ENCODE assay signal across 16 cellular contexts in genomic region chr11:11403763-11404725, GRCh38. TPM values are rescaled to one million over a fixed set of nuclear protein-coding genes. Genes with fewer than 3 reads are reported as not detected.
DNase-seq lines count a peak whose midpoint lies in the region; ATAC-seq and TF ChIP-seq lines count a peak whose summit lies in the region.
"Had no signal": no experiment of that assay in that cellular context is flagged by ENCODE, and none has a peak within 500 bp of the region (broad histone marks: within the 10 kb centered on the region; RNA-seq: fewer than 3 reads in every experiment).

No MANE protein-coding gene starts in this region.

- BruUV-seq in IMR-90 (replicated peaks; lab: Mats Ljungman, UMichigan): no TSS peak

- H3K4ac ChIP-seq in IMR-90 (ENCODE audit: low read depth, low read length): peak overlapping the region; percentile 23; the same call in 1 of the 2 replicates

- H3K4me1 ChIP-seq in IMR-90 (ENCODE audit: control insufficient read depth, insufficient read depth, low read length) (peaks cover 4% of the 10 kb centered on the region; the same call in 1 of the 2 replicates), psoas muscle (peaks cover 12% of the 10 kb centered on the region)

- H3K4me3 ChIP-seq in IMR-90 (ENCODE audit: insufficient read depth, low read depth, low read length) (no peak overlapping the region), psoas muscle (no peak overlapping the region)
- H3K4me3 ChIP-seq: ovary had no signal

- intact Hi-C loops in IMR-90 (cut with micrococcal nuclease) (loop anchor here (10.0 kb wide), 1 partner anchor 221 kb away; the partner anchor contains the start of gene GALNT18), Right ventricle myocardium superior (cut with DNase I) (loop anchor here (5.0 kb wide), 1 partner anchor 218 kb away; the partner anchor contains the start of gene GALNT18), psoas muscle (cut with DNase I) (loop anchor here (10.0 kb wide), 2 partner anchors 371 to 381 kb away; no protein-coding TSS in a partner anchor)

- H3K27ac Mint-ChIP-seq in activated naive CD4-positive, alpha-beta T cell treated with anti-CD3 and anti-CD28 coated beads, Interleukin-2, amount 50 U/mL, for 72 hours: no peak overlapping the region
- H3K27ac Mint-ChIP-seq: activated T-helper 2 cell treated with anti-CD3 and anti-CD28 coated beads, Interferon-gamma antibody, Interleukin-2, Interleukin-4, amounts not matched to agents 10 μg/mL and 5 μg/mL and 100 μg/mL, durations not matched to agents 14 hours and 24 hours and 36 hours had no signal

- H3K14ac ChIP-seq in IMR-90 (replicated peaks; ENCODE audit: low read depth, low read length): no peak overlapping the region

- no peaks in the 10 kb centered on the region for H3K9me3 Mint-ChIP-seq in activated naive CD4-positive, alpha-beta T cell treated with anti-CD3 and anti-CD28 coated beads, Interleukin-2, amount 50 U/mL, for 72 hours
- H3K9me3 Mint-ChIP-seq: activated T-helper 2 cell treated with anti-CD3 and anti-CD28 coated beads, Interferon-gamma antibody, Interleukin-2, Interleukin-4, amounts not matched to agents 10 μg/mL and 5 μg/mL and 100 μg/mL, durations not matched to agents 14 hours and 24 hours and 36 hours had no signal

- H2BK120ac ChIP-seq in IMR-90 (ENCODE audit: low read depth, low read length): no peak overlapping the region

- H2AFZ ChIP-seq in IMR-90 (replicated peaks; ENCODE audit: low read length, poor library complexity): no peak overlapping the region

- TF ChIP-seq CTCF in IMR-90 (conservative IDR thresholded peaks at IDR 0.05; ENCODE audit: low read depth, low read length): no peak
- no peak for TF ChIP-seq CTCF in psoas muscle (IDR thresholded peaks at IDR 0.05)
- no peak for TF ChIP-seq CTCF in GM20000 (IDR thresholded peaks at IDR 0.05; ENCODE audit: extremely low read depth, missing control alignments)

- TF ChIP-seq POLR2A in IMR-90 (IDR thresholded peaks at IDR 0.05; ENCODE audit: low read depth, low read length): no peak

- H2BK5ac ChIP-seq in IMR-90 (ENCODE audit: low read depth, low read length, poor library complexity, severe bottlenecking): no peak overlapping the region

- dilution Hi-C loops in IMR-90 (cut with HindIII; ENCODE audit: low sequenced_read_pairs, unreplicated experiment): no loop called here

- H2AK9ac ChIP-seq in IMR-90 (replicated peaks; ENCODE audit: low read depth, low read length, poor library complexity): no peak overlapping the region

- H3K18ac ChIP-seq in IMR-90 (ENCODE audit: low read depth, low read length): no peak overlapping the region

- no peaks in the 10 kb centered on the region for H3K36me3 Mint-ChIP-seq in activated naive CD4-positive, alpha-beta T cell treated with anti-CD3 and anti-CD28 coated beads, Interleukin-2, amount 50 U/mL, for 72 hours

- H3K9ac ChIP-seq in IMR-90 (ENCODE audit: low read depth, low read length): no peak overlapping the region
- H3K9ac ChIP-seq: KMS-11 had no signal

- peak; percentile 41 for DNase-seq in IMR-90
- peak; percentile 94 for DNase-seq in astrocyte of the hippocampus (ENCODE audit: low read depth, low spot score)
- peak; percentile 60 for DNase-seq in Right ventricle myocardium superior
- no peak for DNase-seq in psoas muscle
- DNase-seq in activated naive CD4-positive, alpha-beta T cell treated with anti-CD3 and anti-CD28 coated beads, Interleukin-2, amount 50 U/mL, for 72 hours (ENCODE audit: low spot score in 2 of 2): no peak
- no peak for DNase-seq in NCI-H2227 (lab: John Stamatoyannopoulos, UW; ENCODE audit: unreplicated experiment)
- DNase-seq in cerebellar nuclear complex (lab: John Stamatoyannopoulos, UW): no peak
- DNase-seq in GM20000 (ENCODE audit: low spot score): no peak
- DNase-seq: DMS79; NCI-H2029; OCI-M1; ovary; stimulated activated CD4-positive, alpha-beta T cell treated with anti-CD3 and anti-CD28 coated beads, Interleukin-2, amount 100 ng/mL, for 48 hours; stimulated activated naive CD4-positive, alpha-beta T cell had no signal

- H4K91ac ChIP-seq in IMR-90 (ENCODE audit: insufficient read depth, low read depth, low read length): peak overlapping the region; percentile 24

- no peaks in the 10 kb centered on the region for H4K20me1 ChIP-seq in IMR-90 (ENCODE audit: insufficient read depth, low read length)

- H3K9me1 ChIP-seq in IMR-90 (ENCODE audit: insufficient read depth, low read length): peaks cover 3% of the 10 kb centered on the region; the same call in 1 of the 2 replicates

- ATAC-seq in IMR-90 (ENCODE audit: low read depth) (peak; percentile 65), Right ventricle myocardium superior (ENCODE audit: poor library complexity) (peak; percentile 65), psoas muscle (peak in 3 of 4 donors; percentile 61 to 71 (median 71))
- no peak for ATAC-seq in activated naive CD4-positive, alpha-beta T cell treated with anti-CD3 and anti-CD28 coated beads, Interleukin-2, amount 50 U/mL, for 72 hours

- H3K36me3 ChIP-seq in IMR-90 (ENCODE audit: control insufficient read depth, insufficient read depth, low read length) (no peaks in the 10 kb centered on the region), psoas muscle (ENCODE audit: insufficient read depth in 1 of 2, low read depth in 1 of 2) (no peaks in the 10 kb centered on the region)
- H3K36me3 ChIP-seq: ovary had no signal

- H2BK15ac ChIP-seq in IMR-90 (ENCODE audit: low read depth, low read length): no peak overlapping the region

- H4K8ac ChIP-seq in IMR-90 (ENCODE audit: low read depth in 2 of 2, low read length in 2 of 2): peak overlapping the region in 1 of 2 experiments; percentile 25; a peak in 1 of 4 replicates

- CTCF ChIA-PET in IMR-90 (lab: Yijun Ruan, JAX): no interaction called here

- 0 out of 2 replicates have a peak overlapping the region, but pooled peaks have one; percentile 9 for H2AK5ac ChIP-seq in IMR-90 (ENCODE audit: low read depth, low read length)

- H3K79me1 ChIP-seq in IMR-90 (ENCODE audit: low read depth in 1 of 2, low read length in 2 of 2): no peaks in the 10 kb centered on the region

- POLR2A ChIA-PET in IMR-90 (lab: Charles Lee; ENCODE audit: unreplicated experiment): no interaction called here

- no peak overlapping the region for H3K4me2 ChIP-seq in IMR-90 (ENCODE audit: low read depth, low read length)
- H3K4me2 ChIP-seq: KMS-11 had no signal

- H4K5ac ChIP-seq in IMR-90 (ENCODE audit: low read depth, low read length): no peak overlapping the region

- no peak for TF ChIP-seq RAD21 in IMR-90 (IDR thresholded peaks at IDR 0.05; ENCODE audit: low read length)

- 69% methylated on average over 4 of the region's 20 CpGs; no CpG with 5 or more reads in 1 of the 2 experiments for WGBS in IMR-90 (ENCODE audit: extremely low coverage in 2 of 2, insufficient read length in 1 of 2), 2 experiments
- 33 to 43% (median 39%) methylated on average over 20 of the region's 20 CpGs for WGBS in psoas muscle, 3 donors

- H3K9me3 ChIP-seq in IMR-90 (ENCODE audit: control insufficient read depth, insufficient read depth, low read length): no peaks in the 10 kb centered on the region
- H3K9me3 ChIP-seq in psoas muscle: no peaks in the 10 kb centered on the region
- H3K9me3 ChIP-seq: ovary had no signal

- no peak overlapping the region for H3K56ac ChIP-seq in IMR-90 (ENCODE audit: extremely low read depth, insufficient read depth, low read length)

- no peak overlapping the region for H3K27ac ChIP-seq in IMR-90 (ENCODE audit: insufficient read depth, low read length)
- no peak overlapping the region for H3K27ac ChIP-seq in psoas muscle
- H3K27ac ChIP-seq: KMS-11, ovary had no signal

- H2BK20ac ChIP-seq in IMR-90 (ENCODE audit: low read depth, low read length): no peak overlapping the region

- in situ Hi-C loops in IMR-90 (cut with MboI; ENCODE audit: low sequenced_read_pairs): no loop called here

- H3K23ac ChIP-seq in IMR-90 (ENCODE audit: low read depth, low read length): no peak overlapping the region

- H3K27me3 ChIP-seq in IMR-90 (ENCODE audit: control insufficient read depth, insufficient read depth, low read length) (peaks cover 5% of the 10 kb centered on the region; the same call in 1 of the 2 replicates), psoas muscle (ENCODE audit: insufficient read depth in 3 of 3, low read length in 2 of 3) (no peaks in the 10 kb centered on the region)
- H3K27me3 ChIP-seq: ovary had no signal

TF ChIP-seq in IMR-90, 13 proteins besides CTCF, POLR2A, EP300 and RAD21:
- no peak for TF ChIP-seq RCOR1 (IDR thresholded peaks at IDR 0.05; ENCODE audit: insufficient replicate concordance, low read length)
- TF ChIP-seq, protein P1, sequence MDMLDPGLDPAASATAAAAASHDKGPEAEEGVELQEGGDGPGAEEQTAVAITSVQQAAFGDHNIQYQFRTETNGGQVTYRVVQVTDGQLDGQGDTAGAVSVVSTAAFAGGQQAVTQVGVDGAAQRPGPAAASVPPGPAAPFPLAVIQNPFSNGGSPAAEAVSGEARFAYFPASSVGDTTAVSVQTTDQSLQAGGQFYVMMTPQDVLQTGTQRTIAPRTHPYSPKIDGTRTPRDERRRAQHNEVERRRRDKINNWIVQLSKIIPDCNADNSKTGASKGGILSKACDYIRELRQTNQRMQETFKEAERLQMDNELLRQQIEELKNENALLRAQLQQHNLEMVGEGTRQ (IDR thresholded peaks at IDR 0.05; ENCODE audit: low read depth, low read length): peak; percentile 77
TF ChIP-seq in IMR-90: peak in this region for 1.

RNA-seq across cellular contexts. Expression of gene CSNK2A3, which starts 51.0 kb away (rescaled TPM):
- total RNA-seq in IMR-90 (2012; rRNA removed): 3.2 and 3.9 TPM in 2 replicates
- 1.2 TPM in 2 replicates for polyA plus RNA-seq in IMR-90 (2012; rRNA removed)
- 0.17 and 0.21 TPM in 2 replicates for polyA plus RNA-seq in IMR-90 (2012; cell fraction: cytosol; rRNA removed)
- 0.42 and 1.2 TPM in 2 replicates for polyA plus RNA-seq in IMR-90 (2012; cell fraction: nucleus; rRNA removed; ENCODE audit: low replicate concordance)
- 1.2 TPM for total RNA-seq in Right ventricle myocardium superior
- 1 to 10 TPM in 2 of 4 donors, under 1 TPM in 1, not detected in 1; 0.52 to 2.0 (median 1.2) TPM for total RNA-seq in psoas muscle
- polyA plus RNA-seq in psoas muscle: 1 to 10 TPM in 2 of 3 donors, under 1 TPM in 1; 0.86 to 1.6 (median 1.5) TPM
- 1 to 10 TPM in 1 of 2 donors, under 1 TPM in 1; 0.73 to 4.0 TPM for total RNA-seq in activated naive CD4-positive, alpha-beta T cell treated with anti-CD3 and anti-CD28 coated beads, Interleukin-2, amount 50 U/mL, for 72 hours

Comparison
In these comparisons a context has a peak if more than half of its experiments do, and no peak if none do; other contexts are left out.
1. ATAC-seq: peak in IMR-90 (single experiment), Right ventricle myocardium superior (single experiment) and psoas muscle (3 of 4); none in activated naive CD4-positive, alpha-beta T cell treated with anti-CD3 and anti-CD28 coated beads, Interleukin-2, amount 50 U/mL, for 72 hours (0 of 2).
2. DNase-seq: peak in IMR-90 (single experiment), astrocyte of the hippocampus (single experiment) and Right ventricle myocardium superior (single experiment); none in psoas muscle (0 of 2), activated naive CD4-positive, alpha-beta T cell treated with anti-CD3 and anti-CD28 coated beads, Interleukin-2, amount 50 U/mL, for 72 hours (0 of 2), NCI-H2227 (single experiment), cerebellar nuclear complex (0 of 2) and GM20000 (single experiment).